ENCODE assay signal across 8 cellular contexts in genomic region chr7:24572014-24572413, GRCh38. TPM values are rescaled to one million over a fixed set of nuclear protein-coding genes. Genes with fewer than 3 reads are reported as not detected.
A peak's percentile ranks its signal among the peaks of the same experiment; 100 is the strongest.
DNase-seq lines count a peak whose midpoint lies in the region; ATAC-seq and TF ChIP-seq lines count a peak whose summit lies in the region.

No MANE protein-coding gene starts in this region.

- H3K4me3 Mint-ChIP-seq in CD8-positive, alpha-beta T cell = peak overlapping the region; percentile 88
- peak overlapping the region; percentile 84 for H3K4me3 Mint-ChIP-seq in chondrocyte (ENCODE audit: unreplicated experiment)
- H3K4me3 Mint-ChIP-seq in nephron progenitor cell = peak overlapping the region; percentile 90

- H3F3A ChIP-seq in MM.1S (ENCODE audit: insufficient read depth, low read length) = 0 out of 2 replicates have a peak, but pooled peaks cover 9% of the 10 kb centered on the region

- CTCF ChIA-PET in CD8-positive, alpha-beta T cell (lab: Charles Lee) = interaction anchor here (1.0 kb wide), 1 partner anchor 14 kb away, joined by 3 read pairs; no protein-coding TSS in a partner anchor

- peak overlapping the region; percentile 92 for H3K27ac Mint-ChIP-seq in CD8-positive, alpha-beta T cell
- H3K27ac Mint-ChIP-seq in chondrocyte (ENCODE audit: unreplicated experiment) = peak overlapping the region; percentile 76
- H3K27ac Mint-ChIP-seq in nephron progenitor cell = no peak overlapping the region

- peaks cover 31% of the 10 kb centered on the region for H3K4me1 ChIP-seq in CD8-positive, alpha-beta T cell (ENCODE audit: insufficient read depth, low read length)
- peaks cover 14% of the 10 kb centered on the region; the same call in 1 of the 2 replicates for H3K4me1 ChIP-seq in MM.1S (ENCODE audit: low read length)

- peak overlapping the region; percentile 83; the same call in 1 of the 2 replicates for H3K4me2 ChIP-seq in MM.1S (ENCODE audit: low read depth, low read length)

- H3K36me3 ChIP-seq in CD8-positive, alpha-beta T cell (ENCODE audit: insufficient read depth, low read length) = no peaks in the 10 kb centered on the region
- H3K36me3 ChIP-seq in MM.1S (replicated peaks; ENCODE audit: insufficient read depth, low read length) = no peaks in the 10 kb centered on the region

- intact Hi-C loops in CD8-positive, alpha-beta T cell (cut with DNase I, micrococcal nuclease) = loop anchor here (2.0 to 10.0 kb wide), 13 partner anchors 249 to 1749 kb away; partner anchors contain the start of genes CCDC126 (in 2 of the 2), CYCS (in 2 of the 2), NUP42 (in 2 of the 2) and FAM221A (in 1 of the 2)

- H3K79me2 ChIP-seq in MM.1S (ENCODE audit: low read length) = peaks cover 33% of the 10 kb centered on the region

- H3K4me1 Mint-ChIP-seq in CD8-positive, alpha-beta T cell (ENCODE audit: low read depth) = peaks cover 35% of the 10 kb centered on the region
- H3K4me1 Mint-ChIP-seq in chondrocyte (ENCODE audit: low read depth) = peaks cover 23% of the 10 kb centered on the region
- peaks cover 32% of the 10 kb centered on the region for H3K4me1 Mint-ChIP-seq in nephron progenitor cell

- H3K4me3 ChIP-seq in CD8-positive, alpha-beta T cell (ENCODE audit: low read depth, low read length) = peak overlapping the region; percentile 88
- no peak overlapping the region for H3K4me3 ChIP-seq in MM.1S (ENCODE audit: low read length)

- DNase-seq in CD8-positive, alpha-beta T cell = no peak
- DNase-seq in MM.1S = no peak
- no peak for DNase-seq in chondrocyte (ENCODE audit: low spot score)
- no peak for DNase-seq in nephron progenitor cell
- no peak for DNase-seq in amniotic stem cell (lab: John Stamatoyannopoulos, UW)
- no peak for DNase-seq in NCI-H2171 (lab: John Stamatoyannopoulos, UW)
- DNase-seq in NCI-H446 (lab: John Stamatoyannopoulos, UW) = no peak
- no peak for DNase-seq in KBM-7

- H3K27ac ChIP-seq in CD8-positive, alpha-beta T cell (ENCODE audit: low read depth, low read length) = no peak overlapping the region
- no peak overlapping the region for H3K27ac ChIP-seq in MM.1S (ENCODE audit: low read length)

- no peaks in the 10 kb centered on the region for H3K9me3 ChIP-seq in CD8-positive, alpha-beta T cell (ENCODE audit: low read length)
- H3K9me3 ChIP-seq in MM.1S (replicated peaks; ENCODE audit: insufficient read depth, low read length) = no peaks in the 10 kb centered on the region

- no peak overlapping the region for H3K9ac ChIP-seq in MM.1S (ENCODE audit: low read length)

- H3K9me3 Mint-ChIP-seq in CD8-positive, alpha-beta T cell = no peaks in the 10 kb centered on the region
- H3K9me3 Mint-ChIP-seq in chondrocyte (ENCODE audit: low read depth) (no peaks in the 10 kb centered on the region), nephron progenitor cell (no peaks in the 10 kb centered on the region)

- POLR2A ChIA-PET in CD8-positive, alpha-beta T cell (lab: Charles Lee) = no interaction called here

- no peak for ATAC-seq in CD8-positive, alpha-beta T cell

- H3K9me2 ChIP-seq in MM.1S (replicated peaks; ENCODE audit: insufficient read depth, low read length) = no peaks in the 10 kb centered on the region

- H2AFZ ChIP-seq in MM.1S (ENCODE audit: low read length) = no peak overlapping the region

- peaks cover 9% of the 10 kb centered on the region for H3K36me3 Mint-ChIP-seq in CD8-positive, alpha-beta T cell
- no peaks in the 10 kb centered on the region for H3K36me3 Mint-ChIP-seq in chondrocyte (ENCODE audit: low read depth)
- H3K36me3 Mint-ChIP-seq in nephron progenitor cell (ENCODE audit: low read depth) = no peaks in the 10 kb centered on the region

- no peaks in the 10 kb centered on the region for H3K27me3 ChIP-seq in CD8-positive, alpha-beta T cell (ENCODE audit: insufficient read depth, low read length)
- no peaks in the 10 kb centered on the region for H3K27me3 ChIP-seq in MM.1S (replicated peaks; ENCODE audit: insufficient read depth, low read length)

- no peak for TF ChIP-seq CTCF in CD8-positive, alpha-beta T cell (IDR thresholded peaks at IDR 0.05)
- no peak for TF ChIP-seq CTCF in MM.1S (IDR thresholded peaks at IDR 0.05; ENCODE audit: low read length)
- no peak for TF ChIP-seq CTCF in chondrocyte (IDR thresholded peaks at IDR 0.05)
- no peak for TF ChIP-seq CTCF in nephron progenitor cell (IDR thresholded peaks at IDR 0.05)

- peaks cover 7% of the 10 kb centered on the region for H3K27me3 Mint-ChIP-seq in CD8-positive, alpha-beta T cell (ENCODE audit: low read depth)
- H3K27me3 Mint-ChIP-seq in chondrocyte (ENCODE audit: low read depth) (peaks cover 22% of the 10 kb centered on the region), nephron progenitor cell (ENCODE audit: low read depth, poor library complexity) (peaks cover 41% of the 10 kb centered on the region)

- in situ Hi-C loops in KBM-7 (cut with MboI; ENCODE audit: low pct_unique_long_range_greater_than_20kb, low sequenced_read_pairs) = no loop called here

- H4K20me1 ChIP-seq in MM.1S (ENCODE audit: insufficient read depth, low read length) = no peaks in the 10 kb centered on the region; the same call in 1 of the 2 replicates

RNA-seq across cellular contexts. Expression of gene PALS2, which starts 1.2 kb away (rescaled TPM):
- 10 to 100 TPM; 31.7 to 32.8 TPM for total RNA-seq in CD8-positive, alpha-beta T cell
- 20.3 to 30.4 TPM (median 20.8 TPM) in 3 replicates for total RNA-seq in chondrocyte
